Comparison of ENCODE assay signal across 13 cellular contexts in the genomic region with DNA sequence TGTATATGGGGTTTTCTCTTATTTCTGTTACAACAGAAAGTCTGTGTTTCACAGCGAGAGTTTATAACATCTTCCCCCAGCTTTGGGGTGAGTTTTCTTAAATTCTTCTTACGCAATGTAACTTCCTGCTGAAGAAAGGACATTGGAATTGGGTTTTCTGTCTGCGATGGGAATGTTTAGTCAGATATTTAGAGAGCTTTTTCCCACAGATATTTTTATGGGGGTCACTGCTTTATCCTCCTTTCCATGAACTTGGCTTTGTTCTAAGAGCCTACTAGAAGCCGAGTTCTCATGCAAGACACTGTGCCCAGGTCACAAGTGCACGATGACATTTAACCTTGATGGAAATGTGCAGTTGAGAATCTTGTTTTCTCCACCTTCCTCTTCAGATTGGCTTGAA. TPM values are rescaled to one million over a fixed set of nuclear protein-coding genes. Genes with fewer than 3 reads are reported as not detected.
A peak's percentile ranks its signal among the peaks of the same experiment; 100 is the strongest.
DNase-seq lines count a peak whose midpoint lies in the region; ATAC-seq, FAIRE-seq and TF ChIP-seq lines count a peak whose summit lies in the region.
"Had no signal": no experiment of that assay in that cellular context is flagged by ENCODE, and none has a peak within 500 bp of the region (broad histone marks: within the 10 kb centered on the region; RNA-seq: fewer than 3 reads in every experiment).

No MANE protein-coding gene starts in this region.

- H2AFZ ChIP-seq in HepG2 (ENCODE audit: low read length): no peak overlapping the region
- H2AFZ ChIP-seq: neural progenitor cell had no signal

- FAIRE-seq in HepG2 (lab: Jason Lieb, UNC): no peak

- DNase-seq in HepG2 (ENCODE audit: low spot score) (no peak), right lobe of liver (no peak), cardiac fibroblast (ENCODE audit: low read depth in 2 of 2) (peak; percentile 76 to 87), memory B cell (ENCODE audit: low spot score in 2 of 2) (no peak), uterus (no peak), epidermal melanocyte (ENCODE audit: insufficient read length, low spot score) (no peak), NCI-H446 treated with DMSO at 0.1 percent for 48 hours (lab: John Stamatoyannopoulos, UW) (no peak), kidney tubule cell (ENCODE audit: low spot score) (no peak)
- DNase-seq: activated T-cell treated with anti-CD3 and anti-CD28 coated beads, Interleukin-2, amount 50 U/mL, for 48 hours; NCI-H1436 treated with DMSO at 0.1 percent for 48 hours; stimulated activated CD4-positive, alpha-beta T cell treated with anti-CD3 and anti-CD28 coated beads, Interleukin-4, amount 100 ng/mL, for 4 hours had no signal

- peaks cover 87% of the 10 kb centered on the region for H3K79me2 ChIP-seq in HepG2 (ENCODE audit: insufficient read depth, low read length)

- H3K4me3 ChIP-seq in HepG2 (replicated peaks in 1 of 3; ENCODE audit: insufficient read depth in 1 of 3, low read depth in 2 of 3, low read length in 3 of 3): no peak overlapping the region
- no peak overlapping the region for H3K4me3 ChIP-seq in right lobe of liver
- no peak overlapping the region for H3K4me3 ChIP-seq in cardiac fibroblast (replicated peaks in 1 of 2; ENCODE audit: low read depth in 2 of 2, low read length in 2 of 2)
- H3K4me3 ChIP-seq in uterus: no peak overlapping the region
- H3K4me3 ChIP-seq: neural progenitor cell had no signal

- POLR2A ChIA-PET in HepG2 (lab: Yijun Ruan, JAX): no interaction called here

- ATAC-seq in HepG2 (no peak), right lobe of liver (no peak), memory B cell (ENCODE audit: low read depth) (no peak)

- peaks cover 50% of the 10 kb centered on the region for H3K4me1 Mint-ChIP-seq in memory B cell

- no peak overlapping the region for H3K9ac ChIP-seq in HepG2 (ENCODE audit: insufficient read depth, low read depth, low read length)
- H3K9ac ChIP-seq: neural progenitor cell had no signal

- CTCF ChIA-PET in HepG2 (lab: Yijun Ruan, JAX; ENCODE audit: low intra/inter-chr PET ratio, low total read pairs): no interaction called here

- TF ChIP-seq CTCF in HepG2 (CRISPR knock-in tag; IDR thresholded peaks at IDR 0.05) (no peak), right lobe of liver (IDR thresholded peaks at IDR 0.05) (no peak), cardiac fibroblast (IDR thresholded peaks at IDR 0.05; ENCODE audit: low read depth, low read length) (no peak), uterus (IDR thresholded peaks at IDR 0.05) (no peak)

- peaks cover 37% of the 10 kb centered on the region for H3K36me3 Mint-ChIP-seq in memory B cell

- no peak overlapping the region for H3K4me2 ChIP-seq in HepG2 (ENCODE audit: low read depth, low read length)
- H3K4me2 ChIP-seq: neural progenitor cell had no signal

- intact Hi-C loops in HepG2 (cut with micrococcal nuclease; ENCODE audit: unreplicated experiment): no loop called here
- intact Hi-C loops in right lobe of liver (cut with DNase I): no loop called here
- intact Hi-C loops in uterus (cut with DNase I; ENCODE audit: low total_unique reads): no loop called here

- TF ChIP-seq RAD21 in HepG2 (CRISPR knock-in tag; IDR thresholded peaks at IDR 0.05): no peak

- H4K20me1 ChIP-seq in HepG2 (ENCODE audit: insufficient read depth, low read length): peaks cover 84% of the 10 kb centered on the region

- peaks cover 6 to 12% of the 10 kb centered on the region in 2 experiments for H3K36me3 ChIP-seq in HepG2 (replicated peaks in 1 of 2; ENCODE audit: control insufficient read depth in 1 of 2, insufficient read depth in 2 of 2, low read length in 2 of 2)
- H3K36me3 ChIP-seq in right lobe of liver: peaks cover 0 to 7% (median 3%) of the 10 kb centered on the region in 4 donors
- H3K36me3 ChIP-seq in uterus: no peaks in the 10 kb centered on the region
- H3K36me3 ChIP-seq: neural progenitor cell had no signal

- TF ChIP-seq EP300 in HepG2 (IDR thresholded peaks at IDR 0.05; ENCODE audit: low read depth in 2 of 2, low read length in 2 of 2) (no peak), HepG2 (CRISPR knock-in tag; IDR thresholded peaks at IDR 0.05; ENCODE audit: borderline replicate concordance) (no peak)

- H3K4me3 Mint-ChIP-seq in memory B cell: no peak overlapping the region
- H3K4me3 Mint-ChIP-seq: neural progenitor cell had no signal

- WGBS in HepG2 (ENCODE audit: low lambda C conversion rate): 86% methylated on average over 5 of the region's 5 CpGs
- WGBS in right lobe of liver (ENCODE audit: insufficient coverage, low coverage, low lambda C conversion rate, missing lambda C conversion rate): 59% methylated on average over 5 of the region's 5 CpGs

- H3K27me3 Mint-ChIP-seq in memory B cell: no peaks in the 10 kb centered on the region

- H3K27ac ChIP-seq in HepG2 (ENCODE audit: extremely low read length, insufficient read depth, low read length) (no peak overlapping the region), right lobe of liver (peak overlapping the region in 1 of 3 donors; percentile 37), uterus (peak overlapping the region; percentile 78)
- H3K27ac ChIP-seq: C4-2B, neural progenitor cell had no signal

- H3K9me3 ChIP-seq in HepG2 (ENCODE audit: low read length) (peaks cover 9% of the 10 kb centered on the region; the same call in 1 of the 2 replicates), right lobe of liver (no peaks in the 10 kb centered on the region), uterus (no peaks in the 10 kb centered on the region)

- no TSS peak for BruUV-seq in HepG2 (replicated peaks; lab: Mats Ljungman, UMichigan)

- peak overlapping the region; percentile 50 for H3K27ac Mint-ChIP-seq in memory B cell
- H3K27ac Mint-ChIP-seq: neural progenitor cell had no signal

- H3K4me1 ChIP-seq in HepG2 (ENCODE audit: insufficient read depth, low read length): peaks cover 54% of the 10 kb centered on the region
- H3K4me1 ChIP-seq in right lobe of liver: peaks cover 0 to 57% (median 8%) of the 10 kb centered on the region in 4 donors
- H3K4me1 ChIP-seq in uterus: peaks cover 12 to 14% of the 10 kb centered on the region in 2 donors

- H3K27me3 ChIP-seq in HepG2 (ENCODE audit: control insufficient read depth in 1 of 2, insufficient read depth in 2 of 2, low read length in 2 of 2): no peaks in the 10 kb centered on the region
- no peaks in the 10 kb centered on the region for H3K27me3 ChIP-seq in right lobe of liver
- no peaks in the 10 kb centered on the region for H3K27me3 ChIP-seq in uterus
- H3K27me3 ChIP-seq: neural progenitor cell had no signal

- TF ChIP-seq POLR2A in HepG2 (IDR thresholded peaks at IDR 0.05; ENCODE audit: insufficient read depth in 1 of 2, low read depth in 2 of 2, low read length in 2 of 2): no peak
- no peak for TF ChIP-seq POLR2A in right lobe of liver (IDR thresholded peaks at IDR 0.05)
- TF ChIP-seq POLR2A in uterus (IDR thresholded peaks at IDR 0.05): no peak

- in situ Hi-C loops in HepG2 (cut with HindIII; ENCODE audit: extremely low pct_ligation_motif_present, low pct_unique_long_range_greater_than_20kb): no loop called here

- H3K9me3 Mint-ChIP-seq in memory B cell: no peaks in the 10 kb centered on the region

TF ChIP-seq in HepG2, 621 proteins besides CTCF, POLR2A, EP300 and RAD21:
- TF ChIP-seq RFX5 (IDR thresholded peaks at IDR 0.05; ENCODE audit: low read depth, low read length): no peak
- no peak for TF ChIP-seq ZSCAN21 (CRISPR knock-in tag; IDR thresholded peaks at IDR 0.05; ENCODE audit: borderline replicate concordance)
- TF ChIP-seq NFYC (CRISPR knock-in tag; IDR thresholded peaks at IDR 0.05): no peak
- no peak for TF ChIP-seq SMYD3 (CRISPR knock-in tag; IDR thresholded peaks at IDR 0.05)
- TF ChIP-seq CEBPB (IDR thresholded peaks at IDR 0.05; ENCODE audit: borderline replicate concordance, low read depth, low read length): peak; percentile 64
- TF ChIP-seq MIXL1 (CRISPR knock-in tag; IDR thresholded peaks at IDR 0.05): no peak
- 0 out of 2 replicates have a peak, but pooled peaks have one; percentile 22 for TF ChIP-seq CEBPG (CRISPR knock-in tag; IDR thresholded peaks at IDR 0.05)
- no peak for TF ChIP-seq ZNF160 (CRISPR knock-in tag; IDR thresholded peaks at IDR 0.05)
- TF ChIP-seq ZNF546 (CRISPR knock-in tag; conservative IDR thresholded peaks at IDR 0.05): no peak

RNA-seq across cellular contexts. Expression of gene B3GNT2, which starts 22.1 kb away (rescaled TPM):
- total RNA-seq in HepG2 (2016; rRNA removed; fragmentation: Illumina TruSeq; extraction: Trizol) (19.5 and 28.5 TPM in 2 replicates), right lobe of liver (10 to 100 TPM in 3 of 6 experiments, 1 to 10 TPM in 3; 9.1 to 11.0 (median 9.9) TPM), uterus (10 to 100 TPM; 15.9 to 42.4 (median 25.5) TPM)
- total RNA-seq in HepG2 (2016; cell fraction: cytosol; rRNA removed; fragmentation: Illumina TruSeq; extraction: Trizol; ENCODE audit: low read depth): 5.6 and 5.7 TPM in 2 replicates
- total RNA-seq in HepG2 (2016; cell fraction: insoluble cytoplasmic fraction; rRNA removed; fragmentation: Illumina TruSeq; extraction: Trizol): 19.3 and 27.8 TPM in 2 replicates
- 13.3 and 14.8 TPM in 2 replicates for total RNA-seq in HepG2 (2016; cell fraction: membrane; rRNA removed; fragmentation: Illumina TruSeq; extraction: Trizol)
- total RNA-seq in HepG2 (2016; cell fraction: nucleus; rRNA removed; fragmentation: Illumina TruSeq; extraction: Trizol): 27.5 and 28.5 TPM in 2 replicates
- polyA plus RNA-seq in HepG2 (2011; rRNA removed): 26.3 and 29.3 TPM in 2 replicates
- 15.9 and 28.7 TPM in 2 replicates for polyA plus RNA-seq in HepG2 (2011; cell fraction: cytosol; rRNA removed)
- 7.3 and 11.3 TPM in 2 replicates for polyA plus RNA-seq in HepG2 (2011; cell fraction: nucleus; rRNA removed)
- polyA plus RNA-seq in HepG2 (2012): 54.4 and 58.5 TPM in 2 replicates
- polyA plus RNA-seq in HepG2 (2016; cell fraction: cytosol; fragmentation: Illumina TruSeq; extraction: Trizol; ENCODE audit: low read depth): 1.4 and 1.7 TPM in 2 replicates
- 17.4 and 17.6 TPM in 2 replicates for polyA plus RNA-seq in HepG2 (2016; cell fraction: insoluble cytoplasmic fraction; fragmentation: Illumina TruSeq; extraction: Trizol; ENCODE audit: low read depth)
- 5.6 and 5.8 TPM in 2 replicates for polyA plus RNA-seq in HepG2 (2016; cell fraction: membrane; fragmentation: Illumina TruSeq; extraction: Trizol; ENCODE audit: low read depth)
- polyA plus RNA-seq in HepG2 (2016; cell fraction: nucleus; fragmentation: Illumina TruSeq; extraction: Trizol; ENCODE audit: insufficient read depth, low read depth): 29.6 and 33.7 TPM in 2 replicates
- polyA minus RNA-seq in HepG2 (2011; rRNA and poly(A)+ RNA removed; ENCODE audit: low replicate concordance): 11.0 and 33.8 TPM in 2 replicates
- polyA minus RNA-seq in HepG2 (2011; cell fraction: cytosol; rRNA and poly(A)+ RNA removed): 29.1 and 41.9 TPM in 2 replicates
- 28.5 and 42.8 TPM in 2 replicates for polyA minus RNA-seq in HepG2 (2011; cell fraction: nucleus; rRNA and poly(A)+ RNA removed)

Comparison
In these comparisons a context has a peak if more than half of its experiments do, and no peak if none do; other contexts are left out.
1. DNase-seq: peak in cardiac fibroblast (2 of 2); none in HepG2 (single experiment), right lobe of liver (0 of 3), memory B cell (0 of 2), uterus (0 of 2), epidermal melanocyte (single experiment), NCI-H446 treated with DMSO at 0.1 percent for 48 hours (single experiment) and kidney tubule cell (single experiment).